11 cellular contexts compared by ENCODE assay signal in the genomic region with DNA sequence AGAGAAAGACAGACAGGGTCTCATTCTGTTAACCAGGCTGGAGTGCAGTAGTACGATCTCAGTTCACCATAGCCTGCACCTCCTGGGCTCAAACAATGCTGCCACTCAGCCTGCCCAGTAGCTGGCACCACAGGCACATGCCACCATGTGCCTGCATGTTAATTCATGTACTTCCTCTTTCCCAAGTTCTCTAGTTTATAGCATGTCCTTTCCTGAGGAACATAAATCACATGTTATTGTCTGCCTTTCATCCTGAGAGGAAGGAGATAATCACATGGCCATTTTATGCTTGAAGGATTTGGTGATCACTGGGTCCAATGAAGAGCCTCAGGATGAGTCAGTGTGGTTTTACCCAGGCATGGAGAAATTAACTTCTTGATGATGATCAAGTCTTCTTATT. TPM values are rescaled to one million over a fixed set of nuclear protein-coding genes. Genes with fewer than 3 reads are reported as not detected.
DNase-seq lines count a peak whose midpoint lies in the region; ATAC-seq, FAIRE-seq and TF ChIP-seq lines count a peak whose summit lies in the region.
"Had no signal": no experiment of that assay in that cellular context is flagged by ENCODE, and none has a peak within 500 bp of the region (broad histone marks: within the 10 kb centered on the region; RNA-seq: fewer than 3 reads in every experiment).

No MANE protein-coding gene starts in this region.

- H3K36me3 ChIP-seq in liver (ENCODE audit: control insufficient read depth in 4 of 4, insufficient read depth in 3 of 4, low read depth in 1 of 4, low read length in 3 of 4): no peaks in the 10 kb centered on the region
- H3K36me3 ChIP-seq in HepG2 (replicated peaks in 1 of 2; ENCODE audit: control insufficient read depth in 1 of 2, insufficient read depth in 2 of 2, low read length in 2 of 2): no peaks in the 10 kb centered on the region
- no peaks in the 10 kb centered on the region for H3K36me3 ChIP-seq in kidney epithelial cell (ENCODE audit: control insufficient read depth, insufficient read depth, low read length)
- H3K36me3 ChIP-seq: cardiac muscle cell had no signal

- H3K4me1 ChIP-seq in liver (ENCODE audit: control insufficient read depth in 4 of 4, insufficient read depth in 4 of 4, low read length in 3 of 4): no peaks in the 10 kb centered on the region
- 0 out of 2 replicates have a peak, but pooled peaks cover 4% of the 10 kb centered on the region for H3K4me1 ChIP-seq in HepG2 (ENCODE audit: insufficient read depth, low read length)

- peaks cover 11% of the 10 kb centered on the region for H3K4me1 Mint-ChIP-seq in T-helper 17 cell

- no peak overlapping the region for H3K4me3 Mint-ChIP-seq in T-helper 17 cell

- TF ChIP-seq RAD21 in liver (IDR thresholded peaks at IDR 0.05) (no peak), HepG2 (CRISPR knock-in tag; IDR thresholded peaks at IDR 0.05) (no peak)

- POLR2A ChIA-PET in HepG2 (lab: Yijun Ruan, JAX): no interaction called here

- no peak for ATAC-seq in HepG2
- peak; percentile 6 for ATAC-seq in T-helper 17 cell
- ATAC-seq in HG02798 (IDR thresholded peaks at IDR 0.05; ENCODE audit: poor library complexity, unreplicated experiment): no peak
- no peak for ATAC-seq in omental fat pad (ENCODE audit: low FRiP score)

- no TSS peak for BruUV-seq in HepG2 (replicated peaks; lab: Mats Ljungman, UMichigan)

- CTCF ChIA-PET in HepG2 (lab: Yijun Ruan, JAX; ENCODE audit: low intra/inter-chr PET ratio, low total read pairs): no interaction called here

- no peak for TF ChIP-seq CTCF in liver (IDR thresholded peaks at IDR 0.05; ENCODE audit: low read depth, low read length, missing input control)
- no peak for TF ChIP-seq CTCF in HepG2 (CRISPR knock-in tag; IDR thresholded peaks at IDR 0.05)
- TF ChIP-seq CTCF in kidney epithelial cell (IDR thresholded peaks at IDR 0.05; ENCODE audit: insufficient read depth, low read length, poor library complexity, severe bottlenecking): no peak
- TF ChIP-seq CTCF in omental fat pad (IDR thresholded peaks at IDR 0.05): no peak

- H3K79me2 ChIP-seq in HepG2 (ENCODE audit: insufficient read depth, low read length): no peaks in the 10 kb centered on the region

- peaks cover 0 to 2% (median 0%) of the 10 kb centered on the region in 4 donors for H3K27me3 ChIP-seq in liver (ENCODE audit: control insufficient read depth in 4 of 4, insufficient read depth in 4 of 4, low read length in 3 of 4)
- peaks cover 1 to 21% of the 10 kb centered on the region in 2 experiments; a peak in 1 of 5 replicates for H3K27me3 ChIP-seq in HepG2 (ENCODE audit: control insufficient read depth in 1 of 2, insufficient read depth in 2 of 2, low read length in 2 of 2)
- peaks cover 5% of the 10 kb centered on the region for H3K27me3 ChIP-seq in kidney epithelial cell (ENCODE audit: control insufficient read depth, insufficient read depth, low read length)
- H3K27me3 ChIP-seq: cardiac muscle cell had no signal

- H3K36me3 Mint-ChIP-seq in T-helper 17 cell (ENCODE audit: low read depth): peaks cover 14% of the 10 kb centered on the region

- H3K27ac ChIP-seq in liver (ENCODE audit: low read depth in 1 of 2, low read length in 2 of 2) (no peak overlapping the region), HepG2 (ENCODE audit: extremely low read length, insufficient read depth, low read length) (no peak overlapping the region)
- H3K27ac ChIP-seq: cardiac muscle cell had no signal

- TF ChIP-seq EP300 in HepG2 (IDR thresholded peaks at IDR 0.05; ENCODE audit: low read depth in 2 of 2, low read length in 2 of 2): no peak
- TF ChIP-seq EP300 in HepG2 (CRISPR knock-in tag; IDR thresholded peaks at IDR 0.05; ENCODE audit: borderline replicate concordance): no peak

- no peak for TF ChIP-seq POLR2A in HepG2 (IDR thresholded peaks at IDR 0.05; ENCODE audit: insufficient read depth in 1 of 2, low read depth in 2 of 2, low read length in 2 of 2)

- H3K27ac Mint-ChIP-seq in T-helper 17 cell: no peak overlapping the region

- no peaks in the 10 kb centered on the region for H4K20me1 ChIP-seq in HepG2 (ENCODE audit: insufficient read depth, low read length)

- in situ Hi-C loops in HepG2 (cut with HindIII; ENCODE audit: extremely low pct_ligation_motif_present, low pct_unique_long_range_greater_than_20kb): no loop called here

- H3K9me3 ChIP-seq in liver (ENCODE audit: control insufficient read depth in 4 of 4, low read length in 3 of 4) (no peaks in the 10 kb centered on the region), HepG2 (ENCODE audit: low read length) (no peaks in the 10 kb centered on the region), T-helper 17 cell (ENCODE audit: control insufficient read depth, low read length, poor library complexity, severe bottlenecking) (no peaks in the 10 kb centered on the region)

- H3K4me3 ChIP-seq in liver (ENCODE audit: low read depth in 1 of 3, low read length in 3 of 3) (no peak overlapping the region), HepG2 (replicated peaks in 1 of 3; ENCODE audit: insufficient read depth in 1 of 3, low read depth in 2 of 3, low read length in 3 of 3) (no peak overlapping the region), kidney epithelial cell (ENCODE audit: low read depth, low read length) (no peak overlapping the region)
- H3K4me3 ChIP-seq: cardiac muscle cell had no signal

- H3K9ac ChIP-seq in liver (ENCODE audit: low read depth in 1 of 2, low read length in 2 of 2) (no peak overlapping the region), HepG2 (ENCODE audit: insufficient read depth, low read depth, low read length) (no peak overlapping the region)

- no peak for DNase-seq in HepG2 (ENCODE audit: low spot score)
- no peak for DNase-seq in T-helper 17 cell
- peak; percentile 52 for DNase-seq in kidney epithelial cell (ENCODE audit: low read depth)
- no peak for DNase-seq in stimulated activated CD4-positive, alpha-beta T cell treated with anti-CD3 and anti-CD28 coated beads, Interleukin-2, amount 100 ng/mL, for 48 hours
- DNase-seq in omental fat pad (ENCODE audit: low spot score): no peak
- DNase-seq in NCI-H146 (lab: John Stamatoyannopoulos, UW): no peak
- DNase-seq: activated T-cell treated with anti-CD3 and anti-CD28 coated beads for 4 hours, mesendoderm had no signal

- peaks cover 45% of the 10 kb centered on the region for H3K27me3 Mint-ChIP-seq in T-helper 17 cell

- WGBS in liver: 40% methylated on average over 1 of the region's 1 CpG
- 10% methylated on average over 1 of the region's 1 CpG for WGBS in HepG2 (ENCODE audit: low lambda C conversion rate)

- H3K4me2 ChIP-seq in HepG2 (ENCODE audit: low read depth, low read length): no peak overlapping the region

- no peak for FAIRE-seq in HepG2 (lab: Jason Lieb, UNC)

- intact Hi-C loops in HepG2 (cut with micrococcal nuclease; ENCODE audit: unreplicated experiment): no loop called here

- no peak overlapping the region for H2AFZ ChIP-seq in HepG2 (ENCODE audit: low read length)

RNA-seq across cellular contexts. Expression of a gene that starts 47.9 kb away (rescaled TPM):
- total RNA-seq in liver (under 1 TPM; 0.19 to 0.59 TPM), HepG2 (2016; rRNA removed; fragmentation: Illumina TruSeq; extraction: Trizol) (0.29 and 0.55 TPM in 2 replicates), T-helper 17 cell (under 1 TPM; 0.52 to 0.89 TPM), kidney epithelial cell (0.14 and 0.38 TPM in 2 replicates), omental fat pad (1 to 10 TPM in 1 of 4 donors, under 1 TPM in 3; 0.13 to 1.3 (median 0.53) TPM)
- polyA plus RNA-seq in liver (under 1 TPM; 0.15 to 0.36 TPM), HepG2 (2011; rRNA removed) (0.55 and 0.73 TPM in 2 replicates)
- total RNA-seq in HepG2 (2016; cell fraction: cytosol; rRNA removed; fragmentation: Illumina TruSeq; extraction: Trizol; ENCODE audit: low read depth): 0.10 TPM in 1 of 2 replicates, not detected in the other
- total RNA-seq in HepG2 (2016; cell fraction: insoluble cytoplasmic fraction; rRNA removed; fragmentation: Illumina TruSeq; extraction: Trizol): 0.12 and 0.67 TPM in 2 replicates
- 0.45 TPM in 1 of 2 replicates, not detected in the other for total RNA-seq in HepG2 (2016; cell fraction: membrane; rRNA removed; fragmentation: Illumina TruSeq; extraction: Trizol)
- total RNA-seq in HepG2 (2016; cell fraction: nucleus; rRNA removed; fragmentation: Illumina TruSeq; extraction: Trizol): 1.0 and 1.1 TPM in 2 replicates
- 0.13 and 0.18 TPM in 2 replicates for polyA plus RNA-seq in HepG2 (2011; cell fraction: cytosol; rRNA removed)
- 5.9 and 6.2 TPM in 2 replicates for polyA plus RNA-seq in HepG2 (2011; cell fraction: nucleus; rRNA removed)
- polyA plus RNA-seq in HepG2 (2012): 0.97 and 1.9 TPM in 2 replicates
- 0.21 and 0.24 TPM in 2 replicates for polyA plus RNA-seq in HepG2 (2016; cell fraction: cytosol; fragmentation: Illumina TruSeq; extraction: Trizol; ENCODE audit: low read depth)
- polyA plus RNA-seq in HepG2 (2016; cell fraction: insoluble cytoplasmic fraction; fragmentation: Illumina TruSeq; extraction: Trizol; ENCODE audit: low read depth): 0.15 and 0.42 TPM in 2 replicates
- 0.21 TPM in 2 replicates for polyA plus RNA-seq in HepG2 (2016; cell fraction: membrane; fragmentation: Illumina TruSeq; extraction: Trizol; ENCODE audit: low read depth)
- polyA plus RNA-seq in HepG2 (2016; cell fraction: nucleus; fragmentation: Illumina TruSeq; extraction: Trizol; ENCODE audit: insufficient read depth, low read depth): 3.7 and 4.5 TPM in 2 replicates
- polyA minus RNA-seq in HepG2 (2011; rRNA and poly(A)+ RNA removed; ENCODE audit: low replicate concordance): 0.20 and 1.1 TPM in 2 replicates
- polyA minus RNA-seq in HepG2 (2011; cell fraction: cytosol; rRNA and poly(A)+ RNA removed): 0.44 TPM in 1 of 2 replicates, not detected in the other
- 0.52 and 0.75 TPM in 2 replicates for polyA minus RNA-seq in HepG2 (2011; cell fraction: nucleus; rRNA and poly(A)+ RNA removed)

RNA-seq across cellular contexts. Expression of a gene that starts 56.1 kb away (rescaled TPM):
- total RNA-seq in liver (10 to 100 TPM in 1 of 2 donors, 1 to 10 TPM in 1; 9.5 to 19.4 TPM), HepG2 (2016; rRNA removed; fragmentation: Illumina TruSeq; extraction: Trizol) (21.2 and 26.7 TPM in 2 replicates), T-helper 17 cell (10 to 100 TPM; 51.0 to 64.4 TPM), kidney epithelial cell (24.4 and 24.9 TPM in 2 replicates), omental fat pad (10 to 100 TPM; 19.9 to 35.9 (median 22.7) TPM)
- polyA plus RNA-seq in liver (10 to 100 TPM in 1 of 2 donors, 1 to 10 TPM in 1; 7.7 to 13.9 TPM), HepG2 (2011; rRNA removed) (55.7 and 62.8 TPM in 2 replicates)
- 7.7 and 9.8 TPM in 2 replicates for total RNA-seq in HepG2 (2016; cell fraction: cytosol; rRNA removed; fragmentation: Illumina TruSeq; extraction: Trizol; ENCODE audit: low read depth)
- total RNA-seq in HepG2 (2016; cell fraction: insoluble cytoplasmic fraction; rRNA removed; fragmentation: Illumina TruSeq; extraction: Trizol): 20.4 and 25.8 TPM in 2 replicates
- 11.0 and 11.2 TPM in 2 replicates for total RNA-seq in HepG2 (2016; cell fraction: membrane; rRNA removed; fragmentation: Illumina TruSeq; extraction: Trizol)
- total RNA-seq in HepG2 (2016; cell fraction: nucleus; rRNA removed; fragmentation: Illumina TruSeq; extraction: Trizol): 24.9 and 30.1 TPM in 2 replicates
- 21.7 and 25.1 TPM in 2 replicates for polyA plus RNA-seq in HepG2 (2011; cell fraction: cytosol; rRNA removed)
- polyA plus RNA-seq in HepG2 (2011; cell fraction: nucleus; rRNA removed): 251 and 306 TPM in 2 replicates
- polyA plus RNA-seq in HepG2 (2012): 33.2 and 34.8 TPM in 2 replicates
- 3.4 and 3.5 TPM in 2 replicates for polyA plus RNA-seq in HepG2 (2016; cell fraction: cytosol; fragmentation: Illumina TruSeq; extraction: Trizol; ENCODE audit: low read depth)
- 18.6 and 21.0 TPM in 2 replicates for polyA plus RNA-seq in HepG2 (2016; cell fraction: insoluble cytoplasmic fraction; fragmentation: Illumina TruSeq; extraction: Trizol; ENCODE audit: low read depth)
- 8.2 and 8.4 TPM in 2 replicates for polyA plus RNA-seq in HepG2 (2016; cell fraction: membrane; fragmentation: Illumina TruSeq; extraction: Trizol; ENCODE audit: low read depth)
- 78.6 and 88.5 TPM in 2 replicates for polyA plus RNA-seq in HepG2 (2016; cell fraction: nucleus; fragmentation: Illumina TruSeq; extraction: Trizol; ENCODE audit: insufficient read depth, low read depth)
- polyA minus RNA-seq in HepG2 (2011; rRNA and poly(A)+ RNA removed; ENCODE audit: low replicate concordance): 62.6 and 66.8 TPM in 2 replicates
- polyA minus RNA-seq in HepG2 (2011; cell fraction: cytosol; rRNA and poly(A)+ RNA removed): 16.9 and 17.9 TPM in 2 replicates
- 41.4 and 51.2 TPM in 2 replicates for polyA minus RNA-seq in HepG2 (2011; cell fraction: nucleus; rRNA and poly(A)+ RNA removed)

RNA-seq across cellular contexts. Expression of a gene that starts 56.3 kb away (rescaled TPM):
- total RNA-seq in liver (100 to 1,000 TPM in 1 of 2 donors, 10 to 100 TPM in 1; 45.0 to 112 TPM), HepG2 (2016; rRNA removed; fragmentation: Illumina TruSeq; extraction: Trizol) (127 and 229 TPM in 2 replicates), T-helper 17 cell (10 to 100 TPM; 22.4 to 25.8 TPM), kidney epithelial cell (94.1 and 94.9 TPM in 2 replicates), omental fat pad (10 to 100 TPM; 57.5 to 82.8 (median 70.1) TPM)
- polyA plus RNA-seq in liver (10 to 100 TPM in 1 of 2 donors, 1 to 10 TPM in 1; 8.9 to 97.3 TPM), HepG2 (2011; rRNA removed) (142 and 181 TPM in 2 replicates)
- total RNA-seq in HepG2 (2016; cell fraction: cytosol; rRNA removed; fragmentation: Illumina TruSeq; extraction: Trizol; ENCODE audit: low read depth): 25.4 and 28.2 TPM in 2 replicates
- 117 and 245 TPM in 2 replicates for total RNA-seq in HepG2 (2016; cell fraction: insoluble cytoplasmic fraction; rRNA removed; fragmentation: Illumina TruSeq; extraction: Trizol)
- 69.2 and 73.5 TPM in 2 replicates for total RNA-seq in HepG2 (2016; cell fraction: membrane; rRNA removed; fragmentation: Illumina TruSeq; extraction: Trizol)
- 168 and 183 TPM in 2 replicates for total RNA-seq in HepG2 (2016; cell fraction: nucleus; rRNA removed; fragmentation: Illumina TruSeq; extraction: Trizol)
- polyA plus RNA-seq in HepG2 (2011; cell fraction: cytosol; rRNA removed): 156 and 173 TPM in 2 replicates
- polyA plus RNA-seq in HepG2 (2011; cell fraction: nucleus; rRNA removed): 155 and 160 TPM in 2 replicates
- 179 and 194 TPM in 2 replicates for polyA plus RNA-seq in HepG2 (2012)
- polyA plus RNA-seq in HepG2 (2016; cell fraction: cytosol; fragmentation: Illumina TruSeq; extraction: Trizol; ENCODE audit: low read depth): 25.6 and 28.5 TPM in 2 replicates
- polyA plus RNA-seq in HepG2 (2016; cell fraction: insoluble cytoplasmic fraction; fragmentation: Illumina TruSeq; extraction: Trizol; ENCODE audit: low read depth): 134 and 143 TPM in 2 replicates
- polyA plus RNA-seq in HepG2 (2016; cell fraction: membrane; fragmentation: Illumina TruSeq; extraction: Trizol; ENCODE audit: low read depth): 52.6 and 58.2 TPM in 2 replicates
- polyA plus RNA-seq in HepG2 (2016; cell fraction: nucleus; fragmentation: Illumina TruSeq; extraction: Trizol; ENCODE audit: insufficient read depth, low read depth): 338 and 345 TPM in 2 replicates
- 85.7 and 161 TPM in 2 replicates for polyA minus RNA-seq in HepG2 (2011; rRNA and poly(A)+ RNA removed; ENCODE audit: low replicate concordance)
- 54.5 and 56.6 TPM in 2 replicates for polyA minus RNA-seq in HepG2 (2011; cell fraction: cytosol; rRNA and poly(A)+ RNA removed)
- polyA minus RNA-seq in HepG2 (2011; cell fraction: nucleus; rRNA and poly(A)+ RNA removed): 68.1 and 69.5 TPM in 2 replicates
